ENCODE assay signal across 30 cellular contexts in the genomic region with DNA sequence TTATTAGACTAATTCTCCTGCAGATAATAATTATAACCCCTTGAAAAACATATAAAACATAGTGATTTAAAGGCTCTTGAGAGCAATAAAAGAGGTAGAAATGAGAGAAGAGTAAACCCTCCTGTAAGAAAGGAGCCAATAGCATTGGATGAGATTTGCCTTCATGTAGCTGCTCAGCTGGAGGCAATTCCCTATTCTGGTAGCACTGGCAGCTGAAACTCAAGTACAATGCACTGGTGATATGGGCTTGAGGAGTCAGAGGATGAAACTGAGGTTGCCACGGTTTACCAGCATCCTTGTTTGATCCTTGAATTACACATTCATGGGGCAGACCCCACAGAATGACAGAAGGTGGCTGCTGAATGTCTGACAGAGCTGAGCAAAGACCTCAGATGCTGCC.
DNase-seq lines count a peak whose midpoint lies in the region; ATAC-seq, FAIRE-seq and TF ChIP-seq lines count a peak whose summit lies in the region.
"Had no signal": no experiment of that assay in that cellular context is flagged by ENCODE, and none has a peak within 500 bp of the region (broad histone marks: within the 10 kb centered on the region; RNA-seq: fewer than 3 reads in every experiment).

No MANE protein-coding gene starts in this region.

- no peak overlapping the region for H3K4me2 ChIP-seq in neuronal stem cell (ENCODE audit: insufficient read depth, low read length, poor library complexity, severe bottlenecking)
- H3K4me2 ChIP-seq: PC-9 had no signal

- no CpG with 5 or more reads among the region's 1 CpG for WGBS in neuronal stem cell (ENCODE audit: extremely low coverage in 2 of 2, insufficient read length in 2 of 2, insufficient replicate concordance in 1 of 2), 2 donors
- 36 to 59% methylated on average over 1 of the region's 1 CpG for WGBS in thyroid gland, 2 donors

- H2BK15ac ChIP-seq in neuronal stem cell (ENCODE audit: low read length) = no peak overlapping the region

- no peak overlapping the region for H3K27ac ChIP-seq in neuronal stem cell (replicated peaks; ENCODE audit: low read length)
- H3K27ac ChIP-seq in thyroid gland = no peak overlapping the region
- H3K27ac ChIP-seq: PC-9, SJCRH30 had no signal

- H4K8ac ChIP-seq in neuronal stem cell (ENCODE audit: low read depth, low read length) = no peak overlapping the region

- POLR2A ChIA-PET in activated CD4-positive, alpha-beta T cell treated with anti-CD3 and anti-CD28 coated beads for 36 hours (lab: Charles Lee) = no interaction called here

- H3K9me3 Mint-ChIP-seq in activated CD4-positive, alpha-beta T cell treated with anti-CD3 and anti-CD28 coated beads for 36 hours (ENCODE audit: low read depth) = no peaks in the 10 kb centered on the region

- ATAC-seq in activated CD4-positive, alpha-beta T cell treated with anti-CD3 and anti-CD28 coated beads for 36 hours = no peak
- ATAC-seq in HG02981 (IDR thresholded peaks at IDR 0.05; ENCODE audit: unreplicated experiment) = no peak
- ATAC-seq: Right ventricle myocardium inferior, SK-N-SH treated with all-trans-retinoic acid at 6 μM for 48 hours had no signal

- no peak for TF ChIP-seq POLR2A in thyroid gland (IDR thresholded peaks at IDR 0.05)

- peak; percentile 49 for FAIRE-seq in HTR-8/SVneo (lab: Jason Lieb, UNC)

- no peak overlapping the region for H4K91ac ChIP-seq in neuronal stem cell (ENCODE audit: low read depth, low read length, poor library complexity)

- no peak overlapping the region for H3K14ac ChIP-seq in neuronal stem cell (ENCODE audit: low read length)

- H3K23ac ChIP-seq in neuronal stem cell (ENCODE audit: low read depth, low read length, poor library complexity) = no peak overlapping the region

- H3K4me3 ChIP-seq in neuronal stem cell (ENCODE audit: low read length in 2 of 2) (no peak overlapping the region), thyroid gland (replicated peaks in 1 of 3) (no peak overlapping the region)
- H3K4me3 ChIP-seq: HAP-1, PC-9, SJCRH30 had no signal

- no peak overlapping the region for H3K27ac Mint-ChIP-seq in activated CD4-positive, alpha-beta T cell treated with anti-CD3 and anti-CD28 coated beads for 36 hours
- H3K27ac Mint-ChIP-seq: CD14-positive monocyte; CD8-positive, alpha-beta memory T cell; HFFc6; IgD-negative memory B cell had no signal

- H3K36me3 ChIP-seq in neuronal stem cell (replicated peaks in 1 of 2; ENCODE audit: control insufficient read depth in 2 of 2, insufficient read depth in 2 of 2, low read length in 2 of 2) (no peaks in the 10 kb centered on the region), thyroid gland (no peaks in the 10 kb centered on the region)
- H3K36me3 ChIP-seq: BE2C, HAP-1, SJCRH30 had no signal

- H2AFZ ChIP-seq in neuronal stem cell (ENCODE audit: low read length) = peak overlapping the region; percentile 1
- H2AFZ ChIP-seq: PC-9 had no signal

- peaks cover 9% of the 10 kb centered on the region for H3K27me3 Mint-ChIP-seq in activated CD4-positive, alpha-beta T cell treated with anti-CD3 and anti-CD28 coated beads for 36 hours
- H3K27me3 Mint-ChIP-seq: CD8-positive, alpha-beta memory T cell had no signal

- peaks cover 4% of the 10 kb centered on the region for H3K79me1 ChIP-seq in neuronal stem cell (ENCODE audit: low read depth, low read length)

- H3K4me1 ChIP-seq in neuronal stem cell (ENCODE audit: control insufficient read depth in 2 of 2, insufficient read depth in 1 of 2, low read depth in 1 of 2, low read length in 2 of 2) (peaks cover 0 to 7% of the 10 kb centered on the region in 2 donors), thyroid gland (peaks cover 7 to 15% of the 10 kb centered on the region in 2 donors)
- H3K4me1 ChIP-seq: BE2C, HAP-1, SJCRH30 had no signal

- no peak overlapping the region for H3K4ac ChIP-seq in neuronal stem cell (ENCODE audit: low read length)

- no peak overlapping the region for H3K4me3 Mint-ChIP-seq in activated CD4-positive, alpha-beta T cell treated with anti-CD3 and anti-CD28 coated beads for 36 hours
- H3K4me3 Mint-ChIP-seq: CD14-positive monocyte; CD8-positive, alpha-beta memory T cell; HFFc6; IgD-negative memory B cell had no signal

- no peak overlapping the region for H2BK5ac ChIP-seq in neuronal stem cell (ENCODE audit: low read length)

- H3K9me3 ChIP-seq in neuronal stem cell (replicated peaks in 1 of 2; ENCODE audit: control insufficient read depth in 2 of 2, insufficient read depth in 1 of 2, low read depth in 1 of 2, low read length in 2 of 2) (no peaks in the 10 kb centered on the region), thyroid gland (no peaks in the 10 kb centered on the region)
- H3K9me3 ChIP-seq: BE2C, HAP-1, SJCRH30 had no signal

- H3K27me3 ChIP-seq in neuronal stem cell (ENCODE audit: control insufficient read depth in 3 of 3, insufficient read depth in 3 of 3, low read depth in 1 of 3, low read length in 3 of 3) = no peaks in the 10 kb centered on the region
- H3K27me3 ChIP-seq in thyroid gland = no peaks in the 10 kb centered on the region
- H3K27me3 ChIP-seq: BE2C had no signal

- no peak overlapping the region for H2BK120ac ChIP-seq in neuronal stem cell (ENCODE audit: low read depth, low read length)

- intact Hi-C loops in thyroid gland (cut with DNase I) = no loop called here
- intact Hi-C loops in activated CD4-positive, alpha-beta T cell treated with anti-CD3 and anti-CD28 coated beads for 36 hours (cut with DNase I, micrococcal nuclease) = no loop called here

- H2BK12ac ChIP-seq in neuronal stem cell (ENCODE audit: low read length) = no peak overlapping the region

- H3K36me3 Mint-ChIP-seq in activated CD4-positive, alpha-beta T cell treated with anti-CD3 and anti-CD28 coated beads for 36 hours (ENCODE audit: low read depth) = no peaks in the 10 kb centered on the region
- H3K36me3 Mint-ChIP-seq: CD14-positive monocyte; CD8-positive, alpha-beta memory T cell; IgD-negative memory B cell had no signal

- no peak overlapping the region for H2AK5ac ChIP-seq in neuronal stem cell (ENCODE audit: low read depth, low read length)

- H3K4me1 Mint-ChIP-seq in activated CD4-positive, alpha-beta T cell treated with anti-CD3 and anti-CD28 coated beads for 36 hours = no peaks in the 10 kb centered on the region

- H3K18ac ChIP-seq in neuronal stem cell (ENCODE audit: low read length) = no peak overlapping the region

- CTCF ChIA-PET in activated CD4-positive, alpha-beta T cell treated with anti-CD3 and anti-CD28 coated beads for 36 hours (lab: Charles Lee) = interaction anchor here (1.0 kb wide), 1 partner anchor 152 kb away, joined by 3 read pairs; no protein-coding TSS in a partner anchor

- H3K9ac ChIP-seq in neuronal stem cell (ENCODE audit: low read depth, low read length, poor library complexity) = no peak overlapping the region

- peak; percentile 30 for DNase-seq in NCI-H1105 treated with DMSO at 0.1 percent for 48 hours (lab: John Stamatoyannopoulos, UW)
- no peak for DNase-seq in NCI-H1105 (lab: John Stamatoyannopoulos, UW)
- no peak for DNase-seq in HTR-8/SVneo (ENCODE audit: insufficient read length, low spot score)
- peak; percentile 18 for DNase-seq in NCI-H69 (lab: John Stamatoyannopoulos, UW)
- no peak for DNase-seq in neuronal stem cell (ENCODE audit: low spot score)
- no peak for DNase-seq in thyroid gland
- no peak for DNase-seq in activated CD4-positive, alpha-beta T cell treated with anti-CD3 and anti-CD28 coated beads for 36 hours
- DNase-seq: 8988T; ACHN; BE2C; CD8-positive, alpha-beta memory T cell; DMS 273 treated with DMSO at 0.1 percent for 48 hours; DND-41; HFFc6; NCI-H1048; NCI-H1694; NCI-H2029 treated with DMSO at 0.1 percent for 48 hours; NCI-H2171 treated with DMSO at 0.1 percent for 48 hours; NCI-H345; NCI-H510A treated with DMSO at 0.1 percent for 48 hours; NCI-H748 treated with DMSO at 0.1 percent for 48 hours; NK-92 treated with Interleukin-12 subunit alpha and Interleukin-12 subunit beta, amount 100 ng/mL, for 24 hours; PC-9; SJCRH30 had no signal

- no peak for TF ChIP-seq CTCF in thyroid gland (IDR thresholded peaks at IDR 0.05)

Comparison
In these comparisons a context has a peak if more than half of its experiments do, and no peak if none do; other contexts are left out.
1. DNase-seq: peak in NCI-H1105 treated with DMSO at 0.1 percent for 48 hours (single experiment) and NCI-H69 (single experiment); none in NCI-H1105 (single experiment), HTR-8/SVneo (single experiment), neuronal stem cell (single experiment), thyroid gland (0 of 2) and activated CD4-positive, alpha-beta T cell treated with anti-CD3 and anti-CD28 coated beads for 36 hours (single experiment).